Comparison of ENCODE assay signal across 26 cellular contexts in genomic region chr17:73280191-73280590, GRCh38. TPM values are rescaled to one million over a fixed set of nuclear protein-coding genes. Genes with fewer than 3 reads are reported as not detected.
"Had no signal": no experiment of that assay in that cellular context is flagged by ENCODE, and none has a peak within 500 bp of the region (broad histone marks: within the 10 kb centered on the region; RNA-seq: fewer than 3 reads in every experiment).

No MANE protein-coding gene starts in this region.

- H3K27ac ChIP-seq: foreskin keratinocyte, upper lobe of right lung had no signal

- H3K27me3 ChIP-seq: foreskin keratinocyte, upper lobe of right lung had no signal

- DNase-seq: activated CD4-positive, alpha-beta T cell treated with anti-CD3 and anti-CD28 coated beads, Interleukin-2, amount 50 U/mL, for 4 hours; activated CD8-positive, alpha-beta memory T cell treated with anti-CD3 and anti-CD28 coated beads, Interleukin-2, amount 50 U/mL, for 48 hours; activated naive CD4-positive, alpha-beta T cell treated with Interleukin-2 at 50 U/mL for 16 hours; activated naive CD8-positive, alpha-beta T cell treated with anti-CD3 and anti-CD28 coated beads for 36 hours; activated T-cell treated with anti-CD3 and anti-CD28 coated beads, Interleukin-2, amount 50 U/mL, for 4 hours; amniotic stem cell; dermis blood vessel endothelial cell; effector memory CD4-positive, alpha-beta T cell; foreskin keratinocyte; glutamatergic neuron; hippocampal formation; left ventricle myocardium superior; mammary epithelial cell; midbrain; natural killer cell; nucleus accumbens; stimulated activated CD4-positive, alpha-beta T cell treated with anti-CD3 and anti-CD28 coated beads, Interleukin-2, amount 100 ng/mL, for 48 hours; stimulated activated naive CD4-positive, alpha-beta T cell; T-helper 1 cell; T-helper 9 cell; upper lobe of right lung had no signal

- ATAC-seq: activated T-cell treated with anti-CD3 and anti-CD28 coated beads, Interleukin-2, amount 50 U/mL, for 4 hours; foreskin keratinocyte; left ventricle myocardium superior; natural killer cell; WTC11 had no signal

- H3K9me3 ChIP-seq: upper lobe of right lung had no signal

- H3K4me3 ChIP-seq: upper lobe of right lung had no signal

- H3K4me1 ChIP-seq: foreskin keratinocyte had no signal

RNA-seq across cellular contexts. Expression of gene CPSF4L, which starts 18.5 kb away (rescaled TPM):
- total RNA-seq: activated CD8-positive, alpha-beta memory T cell treated with anti-CD3 and anti-CD28 coated beads for 36 hours; activated naive CD8-positive, alpha-beta T cell treated with anti-CD3 and anti-CD28 coated beads for 36 hours; activated T-cell treated with anti-CD3 and anti-CD28 coated beads, Interleukin-2, amount 50 U/mL, for 4 hours; activated T-helper 2 cell treated with anti-CD3 and anti-CD28 coated beads, Interferon-gamma antibody, Interleukin-2, Interleukin-4, amounts not matched to agents 10 μg/mL and 5 μg/mL and 100 μg/mL, durations not matched to agents 14 hours and 24 hours and 36 hours; dermis blood vessel endothelial cell; foreskin keratinocyte; left ventricle myocardium superior; mammary epithelial cell; natural killer cell; upper lobe of right lung; WTC11 had no signal
- polyA plus RNA-seq: esophagus, foreskin keratinocyte, mammary epithelial cell, thymus had no signal
